ENCODE assay signal across 8 cellular contexts in genomic region chr13:106566682-106567420, GRCh38. TPM values are rescaled to one million over a fixed set of nuclear protein-coding genes. Genes with fewer than 3 reads are reported as not detected.
DNase-seq lines count a peak whose midpoint lies in the region; ATAC-seq and TF ChIP-seq lines count a peak whose summit lies in the region.

No MANE protein-coding gene starts in this region.

- TSS peak; percentile 74 for BruUV-seq in Panc1 (replicated peaks; lab: Mats Ljungman, UMichigan)

- H3K79me2 ChIP-seq in hepatocyte: peaks cover 60% of the 10 kb centered on the region

- ATAC-seq in GM19467 (IDR thresholded peaks at IDR 0.05; ENCODE audit: unreplicated experiment): peak; percentile 45
- ATAC-seq in HG03558 (IDR thresholded peaks at IDR 0.05; ENCODE audit: extremely low read depth, unreplicated experiment): peak; percentile 24
- peak; percentile 67 for ATAC-seq in Panc1

- no peaks in the 10 kb centered on the region for H3K9me2 ChIP-seq in hepatocyte (replicated peaks; ENCODE audit: insufficient read depth)

- intact Hi-C loops in Panc1 (cut with micrococcal nuclease; ENCODE audit: unreplicated experiment): loop anchor here (5.0 kb wide), 1 partner anchor 350 kb away; no protein-coding TSS in a partner anchor

- H3K4me3 ChIP-seq in Panc1 (ENCODE audit: low read depth in 2 of 2, low read length in 2 of 2) (peak overlapping the region; percentile 69 to 84), astrocyte of the cerebellum (ENCODE audit: low read depth, low read length) (peak overlapping the region; percentile 81), hepatocyte (peak overlapping the region; percentile 79)

- CTCF ChIA-PET in Panc1 (lab: Charles Lee): no interaction called here

- H3K27ac ChIP-seq in Panc1 (ENCODE audit: low read length) (peak overlapping the region; percentile 36; the same call in 1 of the 2 replicates), hepatocyte (peak overlapping the region; percentile 97)

- H3K4me1 ChIP-seq in Panc1 (ENCODE audit: control insufficient read depth, insufficient read depth, low read length) (peaks cover 36% of the 10 kb centered on the region), hepatocyte (ENCODE audit: insufficient read depth) (peaks cover 27% of the 10 kb centered on the region)

- H3K9me3 ChIP-seq in Panc1 (ENCODE audit: control insufficient read depth, insufficient read depth, low read depth, low read length) (no peaks in the 10 kb centered on the region), hepatocyte (ENCODE audit: low read depth) (no peaks in the 10 kb centered on the region)

- no peaks in the 10 kb centered on the region; the same call in 1 of the 2 replicates for H3K36me3 ChIP-seq in Panc1 (ENCODE audit: control insufficient read depth, insufficient read depth, low read length)
- no peaks in the 10 kb centered on the region for H3K36me3 ChIP-seq in hepatocyte (replicated peaks; ENCODE audit: insufficient read depth, low read depth)

- DNase-seq in ELF-1 (ENCODE audit: low read depth, low spot score) (peak; percentile 64), Panc1 (ENCODE audit: low read depth, low spot score) (no peak), astrocyte of the cerebellum (ENCODE audit: low read depth) (no peak), hepatocyte (ENCODE audit: low spot score) (peak; percentile 70), renal cortical epithelial cell (ENCODE audit: low read depth) (peak; percentile 36), DMS114 treated with DMSO at 0.1 percent for 48 hours (lab: John Stamatoyannopoulos, UW; ENCODE audit: unreplicated experiment) (no peak)

- TF ChIP-seq CTCF in Panc1 (IDR thresholded peaks at IDR 0.05): no peak
- no peak for TF ChIP-seq CTCF in astrocyte of the cerebellum (IDR thresholded peaks at IDR 0.05; ENCODE audit: low read depth, low read length, missing control alignments)
- no peak for TF ChIP-seq CTCF in hepatocyte (IDR thresholded peaks at IDR 0.05; ENCODE audit: poor library complexity)

- in situ Hi-C loops in Panc1 (cut with HindIII; ENCODE audit: low pct_unique_long_range_greater_than_20kb, low sequenced_read_pairs) (no loop called here), astrocyte of the cerebellum (cut with HindIII; ENCODE audit: low sequenced_read_pairs) (no loop called here)

- 1% methylated on average over 22 of the region's 25 CpGs for WGBS in hepatocyte (ENCODE audit: low lambda C conversion rate, missing lambda C conversion rate)

- H2AFZ ChIP-seq in hepatocyte: peak overlapping the region; percentile 58

- peaks cover 52% of the 10 kb centered on the region for H4K20me1 ChIP-seq in hepatocyte (ENCODE audit: insufficient read depth, poor library complexity, severe bottlenecking)

- H3K4me2 ChIP-seq in hepatocyte: peak overlapping the region; percentile 86

- POLR2A ChIA-PET in Panc1 (lab: Charles Lee): no interaction called here

- no peaks in the 10 kb centered on the region for H3K27me3 ChIP-seq in Panc1 (ENCODE audit: control insufficient read depth, insufficient read depth, low read length)
- H3K27me3 ChIP-seq in hepatocyte: no peaks in the 10 kb centered on the region

RNA-seq across cellular contexts. Expression of gene ARGLU1, which starts 1.1 kb away (rescaled TPM):
- 38.5 TPM for total RNA-seq in Panc1 (2021; ENCODE audit: unreplicated experiment)
- polyA plus RNA-seq in Panc1 (2012; ENCODE audit: insufficient read length): 28.3 TPM
- total RNA-seq in hepatocyte: 104 and 126 TPM in 2 replicates
- 121 and 168 TPM in 2 replicates for polyA plus RNA-seq in hepatocyte
- 22.9 and 50.1 TPM in 2 replicates for total RNA-seq in renal cortical epithelial cell

RNA-seq across cellular contexts. Expression of gene EFNB2, which starts 31.4 kb away (rescaled TPM):
- total RNA-seq in Panc1 (2021; ENCODE audit: unreplicated experiment): 4.7 TPM
- polyA plus RNA-seq in Panc1 (2012; ENCODE audit: insufficient read length): 2.5 TPM
- 59.6 and 63.3 TPM in 2 replicates for total RNA-seq in hepatocyte
- 57.7 and 62.4 TPM in 2 replicates for polyA plus RNA-seq in hepatocyte
- 27.4 and 31.0 TPM in 2 replicates for total RNA-seq in renal cortical epithelial cell

Comparison
In these comparisons a context has a peak if more than half of its experiments do, and no peak if none do; other contexts are left out.
1. DNase-seq: peak in ELF-1 (single experiment), hepatocyte (single experiment) and renal cortical epithelial cell (single experiment); none in Panc1 (single experiment), astrocyte of the cerebellum (single experiment) and DMS114 treated with DMSO at 0.1 percent for 48 hours (single experiment).
2. Peak in every context shown above with its lines, with median percentiles within 50 percentile points of each other: ATAC-seq and H3K4me3 ChIP-seq.